ENCODE assay signal across 8 cellular contexts in the genomic region with DNA sequence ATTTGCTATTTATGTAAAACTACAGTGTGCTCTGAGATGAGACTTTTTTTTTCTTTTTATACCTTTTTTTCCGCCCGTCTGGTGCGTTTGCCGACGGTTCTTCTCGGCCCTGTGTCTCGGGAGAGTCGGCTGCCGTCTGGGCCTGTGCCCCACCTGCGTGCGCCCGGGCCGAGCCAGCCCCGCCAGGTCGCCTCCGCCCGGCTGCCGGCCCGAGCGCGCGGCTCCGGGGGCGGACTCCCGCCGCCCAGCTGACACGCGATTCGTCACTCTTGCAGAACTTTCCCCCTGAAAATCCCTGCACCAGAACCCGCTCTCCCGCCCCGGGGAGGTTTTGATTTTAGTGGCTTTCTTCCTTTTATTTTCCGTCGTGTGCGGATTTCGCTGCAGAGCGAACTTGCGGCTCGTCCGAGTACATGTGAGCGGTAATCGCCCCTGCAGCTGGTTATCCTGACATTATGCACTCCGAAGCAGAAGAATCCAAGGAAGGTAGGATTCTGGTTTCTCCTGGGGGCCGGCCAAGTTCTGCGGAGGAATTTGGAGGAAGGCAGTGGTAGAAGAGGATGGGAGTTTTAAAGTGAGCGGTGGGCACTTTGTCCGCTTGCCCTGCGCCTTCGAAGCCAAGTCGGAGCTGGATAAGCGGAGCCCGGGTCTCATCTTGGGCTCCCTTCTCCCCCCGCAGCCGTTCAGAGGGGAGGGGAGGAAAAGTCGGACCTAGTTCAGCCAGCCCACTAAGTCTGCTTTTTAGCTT. TPM values are rescaled to one million over a fixed set of nuclear protein-coding genes. Genes with fewer than 3 reads are reported as not detected.
DNase-seq lines count a peak whose midpoint lies in the region; ATAC-seq and TF ChIP-seq lines count a peak whose summit lies in the region.

A gene (plus strand): TSS at position 384 of the 748 bp plus-strand sequence. CDS start 72 bp downstream, at position 456.

- H3K4me3 Mint-ChIP-seq in WTC11, result peak within 1 kb of the TSS; percentile 88
- peak within 1 kb of the TSS; percentile 96 for H3K4me3 Mint-ChIP-seq in central memory CD8-positive, alpha-beta T cell

- H3K36me3 Mint-ChIP-seq in WTC11, result no peaks in the 10 kb centered on the region
- H3K36me3 Mint-ChIP-seq in central memory CD8-positive, alpha-beta T cell (ENCODE audit: insufficient read depth), result peaks cover 9% of the 10 kb centered on the region

- peak within 1 kb of the TSS; percentile 83 for H3K27ac Mint-ChIP-seq in WTC11
- H3K27ac Mint-ChIP-seq in central memory CD8-positive, alpha-beta T cell (ENCODE audit: low read depth), result peak within 1 kb of the TSS; percentile 89

- peak; percentile 41 for ATAC-seq in GM19395 (IDR thresholded peaks at IDR 0.05; ENCODE audit: unreplicated experiment)
- ATAC-seq in HG03469 (IDR thresholded peaks at IDR 0.05; ENCODE audit: unreplicated experiment), result peak; percentile 22
- ATAC-seq in WTC11, result peak; percentile 79
- peak; percentile 20 for ATAC-seq in central memory CD8-positive, alpha-beta T cell (replicated peaks; ENCODE audit: extremely low read depth, poor library complexity, severe bottlenecking)

- no peaks in the 10 kb centered on the region for H3K9me3 Mint-ChIP-seq in WTC11
- H3K9me3 Mint-ChIP-seq in central memory CD8-positive, alpha-beta T cell, result no peaks in the 10 kb centered on the region

- TF ChIP-seq CTCF in AG10803 (conservative IDR thresholded peaks at IDR 0.05; ENCODE audit: low read length), result no peak
- no peak for TF ChIP-seq CTCF in WTC11 (IDR thresholded peaks at IDR 0.05)

- CTCF ChIA-PET in WTC11 (lab: Charles Lee), result interaction anchor here (0.6 to 2.9 kb wide), 5 partner anchors 21 to 368 kb away, joined by 3 to 18 read pairs (median 3); a partner anchor contains a TSS

- H3K4me1 Mint-ChIP-seq in WTC11, result peaks cover 81% of the 10 kb centered on the region
- H3K4me1 Mint-ChIP-seq in central memory CD8-positive, alpha-beta T cell, result peaks cover 90% of the 10 kb centered on the region

- POLR2A ChIA-PET in WTC11 (lab: Charles Lee), result interaction anchor here (0.6 to 1.3 kb wide), 4 partner anchors 9 to 285 kb away, joined by 3 to 5 read pairs (median 4); a partner anchor contains a TSS

- DNase-seq in AG10803 (ENCODE audit: low read depth) (peak; percentile 53), WTC11 (ENCODE audit: low spot score) (peak; percentile 63), kidney glomerular epithelial cell (lab: John Stamatoyannopoulos, UW) (peak; percentile 42), OCI-M1 (lab: John Stamatoyannopoulos, UW) (no peak)
- no peak for DNase-seq in central memory CD8-positive, alpha-beta T cell (ENCODE audit: low spot score in 2 of 2)
- DNase-seq in stimulated activated CD4-positive, alpha-beta T cell treated with anti-CD3 and anti-CD28 coated beads, Interleukin-15, amount 100 ng/mL, for 24 hours, result peak; percentile 91

- peaks cover 8% of the 10 kb centered on the region for H3K27me3 Mint-ChIP-seq in WTC11 (ENCODE audit: low read depth)
- no peaks in the 10 kb centered on the region for H3K27me3 Mint-ChIP-seq in central memory CD8-positive, alpha-beta T cell

- peak within 1 kb of the TSS; percentile 77 for H3K4me3 ChIP-seq in AG10803 (ENCODE audit: low read length)

TF ChIP-seq in WTC11, 78 proteins besides CTCF, POLR2A, EP300 and RAD21:
- TF ChIP-seq, protein P1, sequence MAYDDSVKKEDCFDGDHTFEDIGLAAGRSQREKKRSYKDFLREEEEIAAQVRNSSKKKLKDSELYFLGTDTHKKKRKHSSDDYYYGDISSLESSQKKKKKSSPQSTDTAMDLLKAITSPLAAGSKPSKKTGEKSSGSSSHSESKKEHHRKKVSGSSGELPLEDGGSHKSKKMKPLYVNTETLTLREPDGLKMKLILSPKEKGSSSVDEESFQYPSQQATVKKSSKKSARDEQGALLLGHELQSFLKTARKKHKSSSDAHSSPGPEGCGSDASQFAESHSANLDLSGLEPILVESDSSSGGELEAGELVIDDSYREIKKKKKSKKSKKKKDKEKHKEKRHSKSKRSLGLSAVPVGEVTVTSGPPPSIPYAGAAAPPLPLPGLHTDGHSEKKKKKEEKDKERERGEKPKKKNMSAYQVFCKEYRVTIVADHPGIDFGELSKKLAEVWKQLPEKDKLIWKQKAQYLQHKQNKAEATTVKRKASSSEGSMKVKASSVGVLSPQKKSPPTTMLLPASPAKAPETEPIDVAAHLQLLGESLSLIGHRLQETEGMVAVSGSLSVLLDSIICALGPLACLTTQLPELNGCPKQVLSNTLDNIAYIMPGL (CRISPR knock-in tag; IDR thresholded peaks at IDR 0.05), result peak; percentile 3; the same call in 1 of the 2 replicates
- TF ChIP-seq KAT7 (CRISPR knock-in tag; IDR thresholded peaks at IDR 0.05; ENCODE audit: borderline replicate concordance) (no peak), ZNF138 (CRISPR knock-in tag; conservative IDR thresholded peaks at IDR 0.05) (no peak)
- TF ChIP-seq, protein P2, sequence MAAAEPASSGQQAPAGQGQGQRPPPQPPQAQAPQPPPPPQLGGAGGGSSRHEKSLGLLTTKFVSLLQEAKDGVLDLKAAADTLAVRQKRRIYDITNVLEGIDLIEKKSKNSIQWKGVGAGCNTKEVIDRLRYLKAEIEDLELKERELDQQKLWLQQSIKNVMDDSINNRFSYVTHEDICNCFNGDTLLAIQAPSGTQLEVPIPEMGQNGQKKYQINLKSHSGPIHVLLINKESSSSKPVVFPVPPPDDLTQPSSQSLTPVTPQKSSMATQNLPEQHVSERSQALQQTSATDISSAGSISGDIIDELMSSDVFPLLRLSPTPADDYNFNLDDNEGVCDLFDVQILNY (CRISPR knock-in tag; IDR thresholded peaks at IDR 0.05), result 0 out of 2 replicates have a peak, but pooled peaks have one; percentile 24
- TF ChIP-seq, protein P3, sequence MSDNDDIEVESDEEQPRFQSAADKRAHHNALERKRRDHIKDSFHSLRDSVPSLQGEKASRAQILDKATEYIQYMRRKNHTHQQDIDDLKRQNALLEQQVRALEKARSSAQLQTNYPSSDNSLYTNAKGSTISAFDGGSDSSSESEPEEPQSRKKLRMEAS (CRISPR knock-in tag; IDR thresholded peaks at IDR 0.05), result peak; percentile 32; the same call in 1 of the 2 replicates
- TF ChIP-seq, protein P4, sequence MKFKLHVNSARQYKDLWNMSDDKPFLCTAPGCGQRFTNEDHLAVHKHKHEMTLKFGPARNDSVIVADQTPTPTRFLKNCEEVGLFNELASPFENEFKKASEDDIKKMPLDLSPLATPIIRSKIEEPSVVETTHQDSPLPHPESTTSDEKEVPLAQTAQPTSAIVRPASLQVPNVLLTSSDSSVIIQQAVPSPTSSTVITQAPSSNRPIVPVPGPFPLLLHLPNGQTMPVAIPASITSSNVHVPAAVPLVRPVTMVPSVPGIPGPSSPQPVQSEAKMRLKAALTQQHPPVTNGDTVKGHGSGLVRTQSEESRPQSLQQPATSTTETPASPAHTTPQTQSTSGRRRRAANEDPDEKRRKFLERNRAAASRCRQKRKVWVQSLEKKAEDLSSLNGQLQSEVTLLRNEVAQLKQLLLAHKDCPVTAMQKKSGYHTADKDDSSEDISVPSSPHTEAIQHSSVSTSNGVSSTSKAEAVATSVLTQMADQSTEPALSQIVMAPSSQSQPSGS (CRISPR knock-in tag; IDR thresholded peaks at IDR 0.05; ENCODE audit: borderline replicate concordance, low read depth), result no peak

RNA-seq across cellular contexts. Expression of the gene that starts here (rescaled TPM):
- total RNA-seq in WTC11 (2021), result 18.1 to 24.1 TPM (median 19.9 TPM) in 3 replicates

Comparison
In these comparisons a context has a peak if more than half of its experiments do, and no peak if none do; other contexts are left out.
1. DNase-seq: peak in AG10803 (single experiment), WTC11 (single experiment), kidney glomerular epithelial cell (single experiment) and stimulated activated CD4-positive, alpha-beta T cell treated with anti-CD3 and anti-CD28 coated beads, Interleukin-15, amount 100 ng/mL, for 24 hours (single experiment); none in central memory CD8-positive, alpha-beta T cell (0 of 2) and OCI-M1 (single experiment).
2. ATAC-seq: peak in every context shown above with its lines; median percentile 79 in WTC11; 41 in GM19395; 22 in HG03469; 20 in central memory CD8-positive, alpha-beta T cell.